Comparison of ENCODE assay signal across 11 cellular contexts in the genomic region with DNA sequence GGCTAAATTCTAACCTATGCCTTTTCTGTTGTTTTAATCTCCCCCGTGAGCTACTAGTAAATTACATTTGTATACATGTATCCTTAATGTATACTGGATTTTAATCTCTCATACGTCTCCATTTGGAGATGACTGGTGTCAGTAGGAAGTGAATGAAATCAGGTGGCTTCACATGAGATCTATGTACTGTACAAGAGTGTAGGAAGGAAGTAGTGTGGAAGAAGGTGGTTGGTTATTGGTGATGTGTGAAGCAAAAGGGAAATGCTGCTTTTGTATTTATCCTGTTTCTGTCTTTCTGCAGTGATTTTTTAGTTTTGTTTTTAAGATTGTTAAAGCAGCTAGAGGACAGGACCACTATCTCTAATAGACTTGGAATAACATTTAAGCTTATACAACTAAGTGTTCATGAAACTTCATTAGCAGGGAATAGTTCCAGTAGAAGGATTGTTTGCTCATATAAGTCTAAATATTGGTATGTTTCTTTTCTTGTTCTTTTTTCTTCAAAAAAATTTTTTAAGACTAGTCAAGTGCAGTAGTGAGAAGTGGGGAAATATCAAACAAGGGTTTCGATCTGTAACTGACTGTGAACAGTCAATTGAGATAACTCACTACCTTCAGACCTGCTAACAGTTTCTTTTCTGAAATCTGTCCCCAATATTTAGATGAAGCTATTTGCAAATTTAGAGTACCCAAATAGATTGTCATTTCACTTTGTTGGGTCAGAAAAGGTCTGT. TPM values are rescaled to one million over a fixed set of nuclear protein-coding genes. Genes with fewer than 3 reads are reported as not detected.
DNase-seq lines count a peak whose midpoint lies in the region; ATAC-seq, FAIRE-seq and TF ChIP-seq lines count a peak whose summit lies in the region.
"Had no signal": no experiment of that assay in that cellular context is flagged by ENCODE, and none has a peak within 500 bp of the region (broad histone marks: within the 10 kb centered on the region; RNA-seq: fewer than 3 reads in every experiment).

No MANE protein-coding gene starts in this region.

- H3K9me3 ChIP-seq in GM23248 (ENCODE audit: low read depth) (no peaks in the 10 kb centered on the region), GM12878 (replicated peaks; ENCODE audit: control insufficient read depth, insufficient read depth, low read length) (no peaks in the 10 kb centered on the region), neutrophil (no peaks in the 10 kb centered on the region), MG63 (no peaks in the 10 kb centered on the region)

- H3K4me1 ChIP-seq in GM23248 (ENCODE audit: insufficient read depth) (peaks cover 22% of the 10 kb centered on the region), GM12878 (ENCODE audit: control insufficient read depth, insufficient read depth, low read length) (peaks cover 26% of the 10 kb centered on the region), neutrophil (ENCODE audit: control insufficient read depth in 1 of 2, insufficient read depth in 1 of 2, low read depth in 1 of 2, low read length in 1 of 2) (peaks cover 39 to 44% of the 10 kb centered on the region in 2 experiments)

- H3K4me2 ChIP-seq in GM23248 (ENCODE audit: unreplicated experiment) (no peak overlapping the region), GM12878 (ENCODE audit: control insufficient read depth, insufficient read depth) (peak overlapping the region; percentile 71)

- H3K4me3 ChIP-seq in GM12865 (ENCODE audit: low read depth, low read length) (no peak overlapping the region), GM23248 (no peak overlapping the region), GM12878 (0 out of 2 replicates have a peak overlapping the region, but pooled peaks have one; percentile 11), neutrophil (ENCODE audit: low read depth in 1 of 2, low read length in 1 of 2) (no peak overlapping the region), MG63 (no peak overlapping the region)
- H3K4me3 ChIP-seq: lung had no signal

- H3K36me3 ChIP-seq in GM23248 (ENCODE audit: low read depth) (peaks cover 12% of the 10 kb centered on the region), GM12878 (ENCODE audit: control insufficient read depth in 2 of 2, insufficient read depth in 2 of 2, low read length in 1 of 2) (peaks cover 3 to 12% of the 10 kb centered on the region in 2 experiments), neutrophil (peaks cover 19% of the 10 kb centered on the region), MG63 (peaks cover 30% of the 10 kb centered on the region)

- RAD21 ChIA-PET in GM12878 (lab: Charles Lee; ENCODE audit: unreplicated experiment), result interaction anchor here (1.1 kb wide), 1 partner anchor 34 kb away, joined by 5 read pairs; no protein-coding TSS in a partner anchor

- POLR2A ChIA-PET in GM12878 (lab: Charles Lee), result interaction anchor here (0.6 to 1.3 kb wide), 3 partner anchors 20 to 96 kb away, joined by 3 to 4 read pairs (median 3); no protein-coding TSS in a partner anchor

- FAIRE-seq in GM12878 (lab: Jason Lieb, UNC), result no peak
- FAIRE-seq: urothelium cell line had no signal

- in situ Hi-C loops in GM23248 (cut with MboI) (no loop called here), GM12878 (cut with MboI) (no loop called here)

- H3K27me3 ChIP-seq in GM23248 (replicated peaks; ENCODE audit: insufficient read depth) (no peaks in the 10 kb centered on the region), GM12878 (replicated peaks in 1 of 2; ENCODE audit: control insufficient read depth in 2 of 2, insufficient read depth in 2 of 2, low read length in 1 of 2) (no peaks in the 10 kb centered on the region), neutrophil (no peaks in the 10 kb centered on the region), MG63 (no peaks in the 10 kb centered on the region)

- TF ChIP-seq POLR2A in GM12878 (IDR thresholded peaks at IDR 0.05; ENCODE audit: low read depth, low read length), result no peak

- SMC1A ChIA-PET in GM12878 (lab: Charles Lee; ENCODE audit: uncharacterized antibody, unreplicated experiment), result interaction anchor here (0.9 to 2.4 kb wide), 10 partner anchors 9 to 359 kb away, joined by 3 to 14 read pairs (median 4); a partner anchor contains a TSS

- peak; percentile 56 for DNase-seq in GM12865 (ENCODE audit: low read depth)
- DNase-seq in GM23248, result no peak
- no peak for DNase-seq in GM12878 (ENCODE audit: low read depth, low spot score)
- DNase-seq in MG63, result no peak
- no peak for DNase-seq in activated CD8-positive, alpha-beta memory T cell treated with anti-CD3 and anti-CD28 coated beads, Interleukin-2, amount 50 U/mL, for 4 hours
- DNase-seq in central memory CD4-positive, alpha-beta T cell, result no peak
- DNase-seq: DMS53, IMR-90 had no signal

- H4K20me1 ChIP-seq in GM23248 (ENCODE audit: insufficient read depth) (peaks cover 2% of the 10 kb centered on the region; the same call in 1 of the 2 replicates), GM12878 (ENCODE audit: control insufficient read depth, insufficient read depth) (no peaks in the 10 kb centered on the region)

- H3K9me2 ChIP-seq in GM23248 (ENCODE audit: insufficient read depth), result no peaks in the 10 kb centered on the region

- H3F3A ChIP-seq in GM23248 (ENCODE audit: insufficient read depth), result peaks cover 20% of the 10 kb centered on the region; the same call in 1 of the 2 replicates

- 88 to 92% methylated on average over 3 of the region's 3 CpGs for WGBS in GM23248 (ENCODE audit: low coverage in 1 of 2, low lambda C conversion rate in 2 of 2, missing lambda C conversion rate in 2 of 2), 2 experiments
- WGBS in GM12878 (ENCODE audit: insufficient coverage, insufficient replicate concordance, low lambda C conversion rate, missing lambda C conversion rate), result 14% methylated on average over 3 of the region's 3 CpGs

- no peak overlapping the region for H2AFZ ChIP-seq in GM23248
- no peak overlapping the region for H2AFZ ChIP-seq in GM12878 (ENCODE audit: control insufficient read depth, low read depth, low read length)

- H3K79me2 ChIP-seq in GM23248 (ENCODE audit: insufficient read depth), result peaks cover 94% of the 10 kb centered on the region
- peaks cover 47% of the 10 kb centered on the region for H3K79me2 ChIP-seq in GM12878 (ENCODE audit: control insufficient read depth, insufficient read depth, low read length)

- H3K27ac ChIP-seq in GM23248 (peak overlapping the region; percentile 89), GM12878 (ENCODE audit: control insufficient read depth, insufficient read depth) (peak overlapping the region; percentile 30), neutrophil (peak overlapping the region; percentile 74)

- CTCF ChIA-PET in GM12878 (lab: Yijun Ruan, JAX), result interaction anchor here (1.0 to 3.2 kb wide), 8 partner anchors 9 to 359 kb away, joined by 3 to 11 read pairs (median 4); no protein-coding TSS in a partner anchor

- H3K9ac ChIP-seq in GM23248 (no peak overlapping the region), GM12878 (ENCODE audit: control insufficient read depth, insufficient read depth, low read length) (no peak overlapping the region)

- ATAC-seq in GM12878, result peak; percentile 67

- intact Hi-C loops in GM12878 (cut with micrococcal nuclease; ENCODE audit: unreplicated experiment), result no loop called here

- no TSS peak for BruUV-seq in GM12878 (replicated peaks; lab: Mats Ljungman, UMichigan)

- no peak for TF ChIP-seq CTCF in GM12865 (IDR thresholded peaks at IDR 0.05; ENCODE audit: insufficient read depth, low read depth, low read length, missing control alignments)
- TF ChIP-seq CTCF in GM12878 (IDR thresholded peaks at IDR 0.05 in 2 of 3, conservative IDR thresholded peaks at IDR 0.05 in 1 of 3; ENCODE audit: control insufficient read depth in 2 of 3, extremely low read depth in 1 of 3, insufficient read depth in 1 of 3, low read depth in 3 of 3, low read length in 3 of 3), result no peak
- TF ChIP-seq CTCF in neutrophil (IDR thresholded peaks at IDR 0.05), result no peak

- no peak for TF ChIP-seq EP300 in GM12878 (IDR thresholded peaks at IDR 0.05; ENCODE audit: borderline replicate concordance in 1 of 2, control insufficient read depth in 1 of 2, low read depth in 2 of 2, low read length in 2 of 2)

- TF ChIP-seq RAD21 in GM12878 (IDR thresholded peaks at IDR 0.05; ENCODE audit: insufficient read depth, low read depth, low read length), result no peak

RNA-seq across cellular contexts. Expression of a gene that starts 15.3 kb away (rescaled TPM):
- 34.9 and 40.5 TPM in 2 replicates for total RNA-seq in GM23248 (2014; rRNA removed; shearing (Covaris generic))
- 102 and 103 TPM in 2 replicates for polyA plus RNA-seq in GM23248 (2016; fragmentation: Nextera tagmentation; extraction: Ambion mirVana)
- 73.0 and 74.8 TPM in 2 replicates for total RNA-seq in GM12878 (2013; cell fraction: nucleolus; rRNA removed)
- total RNA-seq in GM12878 (2014; rRNA removed), result 31.7 and 47.7 TPM in 2 replicates
- 60.4 and 62.5 TPM in 2 replicates for total RNA-seq in GM12878 (2014; rRNA removed; fragmentation: Illumina TruSeq; extraction: Trizol)
- 107 and 115 TPM in 2 replicates for total RNA-seq in GM12878 (2021)
- polyA plus RNA-seq in GM12878 (2011; ENCODE audit: low read depth), result 35.5 TPM
- polyA plus RNA-seq in GM12878 (2011; rRNA removed), result 97.7 and 107 TPM in 2 replicates
- polyA plus RNA-seq in GM12878 (2011; cell fraction: cytosol; rRNA removed), result 86.6 and 101 TPM in 2 replicates
- polyA plus RNA-seq in GM12878 (2011; cell fraction: nucleus; rRNA removed), result 133 and 168 TPM in 2 replicates
- polyA plus RNA-seq in GM12878 (2012), result 58.2 and 60.8 TPM in 2 replicates
- 92.2 and 97.0 TPM in 2 replicates for polyA plus RNA-seq in GM12878 (2014; fragmentation: Illumina TruSeq; extraction: Trizol)
- 10 to 100 TPM; 17.8 to 32.3 TPM for polyA plus RNA-seq in GM12878 (2014; fragmentation: Nextera tagmentation; extraction: Ambion mirVana)
- 79.8 and 95.7 TPM in 2 replicates for polyA plus RNA-seq in GM12878 (2014; rRNA removed)
- polyA plus RNA-seq in GM12878 (2016; fragmentation: Nextera tagmentation; extraction: Ambion mirVana), result 100 to 1,000 TPM; 113 TPM
- polyA minus RNA-seq in GM12878 (2011; rRNA and poly(A)+ RNA removed), result 70.5 and 78.2 TPM in 2 replicates
- 24.1 and 30.9 TPM in 2 replicates for polyA minus RNA-seq in GM12878 (2011; cell fraction: cytosol; rRNA and poly(A)+ RNA removed)
- polyA minus RNA-seq in GM12878 (2011; cell fraction: nucleus; rRNA and poly(A)+ RNA removed), result 29.1 and 41.5 TPM in 2 replicates
- total RNA-seq in MG63 (2014; rRNA removed; shearing (Covaris generic); ENCODE audit: low replicate concordance), result 80.1 and 97.9 TPM in 2 replicates

RNA-seq across cellular contexts. Expression of a gene that starts 17.5 kb away (rescaled TPM):
- 40.5 and 53.9 TPM in 2 replicates for total RNA-seq in GM23248 (2014; rRNA removed; shearing (Covaris generic))
- polyA plus RNA-seq in GM23248 (2016; fragmentation: Nextera tagmentation; extraction: Ambion mirVana), result 93.2 and 93.8 TPM in 2 replicates
- total RNA-seq in GM12878 (2013; cell fraction: nucleolus; rRNA removed), result 28.6 and 31.7 TPM in 2 replicates
- total RNA-seq in GM12878 (2014; rRNA removed), result 169 and 200 TPM in 2 replicates
- total RNA-seq in GM12878 (2014; rRNA removed; fragmentation: Illumina TruSeq; extraction: Trizol), result 159 and 160 TPM in 2 replicates
- total RNA-seq in GM12878 (2021), result 94.5 and 101 TPM in 2 replicates
- polyA plus RNA-seq in GM12878 (2011; ENCODE audit: low read depth), result 57.0 TPM
- polyA plus RNA-seq in GM12878 (2011; rRNA removed), result 209 and 341 TPM in 2 replicates
- 67.5 and 68.0 TPM in 2 replicates for polyA plus RNA-seq in GM12878 (2011; cell fraction: cytosol; rRNA removed)
- 38.7 and 42.2 TPM in 2 replicates for polyA plus RNA-seq in GM12878 (2011; cell fraction: nucleus; rRNA removed)
- polyA plus RNA-seq in GM12878 (2012), result 108 and 116 TPM in 2 replicates
- 132 and 138 TPM in 2 replicates for polyA plus RNA-seq in GM12878 (2014; fragmentation: Illumina TruSeq; extraction: Trizol)
- polyA plus RNA-seq in GM12878 (2014; fragmentation: Nextera tagmentation; extraction: Ambion mirVana), result 100 to 1,000 TPM; 264 to 303 TPM
- 164 and 198 TPM in 2 replicates for polyA plus RNA-seq in GM12878 (2014; rRNA removed)
- polyA plus RNA-seq in GM12878 (2016; fragmentation: Nextera tagmentation; extraction: Ambion mirVana), result 100 to 1,000 TPM; 399 to 400 TPM
- polyA minus RNA-seq in GM12878 (2011; rRNA and poly(A)+ RNA removed), result 15.3 and 17.4 TPM in 2 replicates
- polyA minus RNA-seq in GM12878 (2011; cell fraction: cytosol; rRNA and poly(A)+ RNA removed), result 13.8 and 19.2 TPM in 2 replicates
- polyA minus RNA-seq in GM12878 (2011; cell fraction: nucleus; rRNA and poly(A)+ RNA removed), result 7.9 and 11.5 TPM in 2 replicates
- 176 and 187 TPM in 2 replicates for total RNA-seq in MG63 (2014; rRNA removed; shearing (Covaris generic); ENCODE audit: low replicate concordance)

RNA-seq across cellular contexts. Expression of a gene that starts 40.4 kb away (rescaled TPM):
- not detected in 2 replicates for total RNA-seq in GM23248 (2014; rRNA removed; shearing (Covaris generic))
- polyA plus RNA-seq in GM23248 (2016; fragmentation: Nextera tagmentation; extraction: Ambion mirVana), result 0.66 and 0.94 TPM in 2 replicates
- total RNA-seq in GM12878 (2013; cell fraction: nucleolus; rRNA removed), result 19.1 and 22.5 TPM in 2 replicates
- total RNA-seq in GM12878 (2014; rRNA removed), result 23.2 and 25.7 TPM in 2 replicates
- total RNA-seq in GM12878 (2014; rRNA removed; fragmentation: Illumina TruSeq; extraction: Trizol), result 11.1 and 12.2 TPM in 2 replicates
- total RNA-seq in GM12878 (2021), result 23.2 and 26.1 TPM in 2 replicates
- polyA plus RNA-seq in GM12878 (2011; ENCODE audit: low read depth), result 3.8 TPM
- polyA plus RNA-seq in GM12878 (2011; rRNA removed), result 3.2 and 4.4 TPM in 2 replicates
- 8.4 and 9.9 TPM in 2 replicates for polyA plus RNA-seq in GM12878 (2011; cell fraction: cytosol; rRNA removed)
- 40.5 and 42.5 TPM in 2 replicates for polyA plus RNA-seq in GM12878 (2011; cell fraction: nucleus; rRNA removed)
- polyA plus RNA-seq in GM12878 (2012), result 7.4 and 8.1 TPM in 2 replicates
- polyA plus RNA-seq in GM12878 (2014; fragmentation: Illumina TruSeq; extraction: Trizol), result 6.6 and 10.4 TPM in 2 replicates
- 1 to 10 TPM; 6.3 to 6.8 TPM for polyA plus RNA-seq in GM12878 (2014; fragmentation: Nextera tagmentation; extraction: Ambion mirVana)
- 26.1 and 29.0 TPM in 2 replicates for polyA plus RNA-seq in GM12878 (2014; rRNA removed)
- polyA plus RNA-seq in GM12878 (2016; fragmentation: Nextera tagmentation; extraction: Ambion mirVana), result 1 to 10 TPM; 6.4 to 6.9 TPM
- polyA minus RNA-seq in GM12878 (2011; rRNA and poly(A)+ RNA removed), result 6.1 and 10.1 TPM in 2 replicates
- polyA minus RNA-seq in GM12878 (2011; cell fraction: cytosol; rRNA and poly(A)+ RNA removed), result 1.6 and 2.0 TPM in 2 replicates
- 13.7 and 25.9 TPM in 2 replicates for polyA minus RNA-seq in GM12878 (2011; cell fraction: nucleus; rRNA and poly(A)+ RNA removed)
- not detected in 2 replicates for total RNA-seq in MG63 (2014; rRNA removed; shearing (Covaris generic); ENCODE audit: low replicate concordance)

RNA-seq across cellular contexts. Expression of a gene that starts 51.7 kb away (rescaled TPM):
- total RNA-seq in GM23248 (2014; rRNA removed; shearing (Covaris generic)), result 994 and 1,188 TPM in 2 replicates
- polyA plus RNA-seq in GM23248 (2016; fragmentation: Nextera tagmentation; extraction: Ambion mirVana) (1,748 and 1,763 TPM in 2 replicates), GM12878 (2011; rRNA removed) (281 and 344 TPM in 2 replicates), GM12878 (2014; fragmentation: Illumina TruSeq; extraction: Trizol) (284 and 570 TPM in 2 replicates), GM12878 (2014; fragmentation: Nextera tagmentation; extraction: Ambion mirVana) (100 to 1,000 TPM; 831 to 858 TPM), GM12878 (2014; rRNA removed) (393 and 399 TPM in 2 replicates), GM12878 (2016; fragmentation: Nextera tagmentation; extraction: Ambion mirVana) (100 to 1,000 TPM; 915 to 936 TPM)
- total RNA-seq in GM12878 (2013; cell fraction: nucleolus; rRNA removed), result 92.7 and 97.9 TPM in 2 replicates
- total RNA-seq in GM12878 (2014; rRNA removed) (336 and 349 TPM in 2 replicates), GM12878 (2014; rRNA removed; fragmentation: Illumina TruSeq; extraction: Trizol) (401 and 446 TPM in 2 replicates), GM12878 (2021) (404 and 424 TPM in 2 replicates)
- 388 TPM for polyA plus RNA-seq in GM12878 (2011; ENCODE audit: low read depth)
- 359 and 447 TPM in 2 replicates for polyA plus RNA-seq in GM12878 (2011; cell fraction: cytosol; rRNA removed)
- 184 and 201 TPM in 2 replicates for polyA plus RNA-seq in GM12878 (2011; cell fraction: nucleus; rRNA removed)
- 477 and 571 TPM in 2 replicates for polyA plus RNA-seq in GM12878 (2012)
- polyA minus RNA-seq in GM12878 (2011; rRNA and poly(A)+ RNA removed), result 248 and 256 TPM in 2 replicates
- 100 and 121 TPM in 2 replicates for polyA minus RNA-seq in GM12878 (2011; cell fraction: cytosol; rRNA and poly(A)+ RNA removed)
- polyA minus RNA-seq in GM12878 (2011; cell fraction: nucleus; rRNA and poly(A)+ RNA removed), result 23.7 and 44.3 TPM in 2 replicates
- total RNA-seq in MG63 (2014; rRNA removed; shearing (Covaris generic); ENCODE audit: low replicate concordance), result 1,039 and 1,137 TPM in 2 replicates

Comparison
In these comparisons a context has a peak if more than half of its experiments do, and no peak if none do; other contexts are left out.
1. H3K27ac ChIP-seq: peak in every context shown above with its lines; median percentile 89 in GM23248; 74 in neutrophil; 30 in GM12878.
2. RNA of a gene that starts 40.4 kb away (total RNA-seq): 11.1 to 26.1 TPM in GM12878; not detected in GM23248 and not detected in MG63; every median in the first group is over 10 times any median in the second.